ENCODE assay signal across 10 cellular contexts in genomic region chr11:122209619-122210377, GRCh38.
DNase-seq lines count a peak whose midpoint lies in the region; ATAC-seq, FAIRE-seq and TF ChIP-seq lines count a peak whose summit lies in the region.
"Had no signal": no experiment of that assay in that cellular context is flagged by ENCODE, and none has a peak within 500 bp of the region (broad histone marks: within the 10 kb centered on the region; RNA-seq: fewer than 3 reads in every experiment).

No MANE protein-coding gene starts in this region.

- H3K36me3 ChIP-seq in liver (ENCODE audit: control insufficient read depth in 4 of 4, insufficient read depth in 3 of 4, low read depth in 1 of 4, low read length in 3 of 4): no peaks in the 10 kb centered on the region
- H3K36me3 ChIP-seq in HepG2 (replicated peaks in 1 of 2; ENCODE audit: control insufficient read depth in 1 of 2, insufficient read depth in 2 of 2, low read length in 2 of 2): no peaks in the 10 kb centered on the region
- H3K36me3 ChIP-seq in CD4-positive, alpha-beta memory T cell (ENCODE audit: insufficient read depth, low read length): no peaks in the 10 kb centered on the region
- H3K36me3 ChIP-seq: BLaER1, spleen had no signal

- H4K20me1 ChIP-seq in HepG2 (ENCODE audit: insufficient read depth, low read length): no peaks in the 10 kb centered on the region
- H4K20me1 ChIP-seq: BLaER1 had no signal

- H3K27ac Mint-ChIP-seq in CD4-positive, alpha-beta memory T cell: no peak overlapping the region

- no peaks in the 10 kb centered on the region for H3K9me3 ChIP-seq in liver (ENCODE audit: control insufficient read depth in 4 of 4, low read length in 3 of 4)
- no peaks in the 10 kb centered on the region for H3K9me3 ChIP-seq in HepG2 (ENCODE audit: low read length)
- no peaks in the 10 kb centered on the region for H3K9me3 ChIP-seq in CD4-positive, alpha-beta memory T cell (ENCODE audit: control insufficient read depth in 1 of 2, low read length in 2 of 2)
- H3K9me3 ChIP-seq: BLaER1, spleen had no signal

- no peak overlapping the region for H3K4me2 ChIP-seq in HepG2 (ENCODE audit: low read depth, low read length)
- H3K4me2 ChIP-seq: BLaER1 had no signal

- 48% methylated on average over 4 of the region's 4 CpGs for WGBS in liver
- 3% methylated on average over 4 of the region's 4 CpGs for WGBS in HepG2 (ENCODE audit: low lambda C conversion rate)

- in situ Hi-C loops in HepG2 (cut with HindIII; ENCODE audit: extremely low pct_ligation_motif_present, low pct_unique_long_range_greater_than_20kb): loop anchor here (5.0 kb wide), 1 partner anchor 557 kb away; no protein-coding TSS in a partner anchor

- peak overlapping the region; percentile 13 to 30 for H3K27ac ChIP-seq in liver (ENCODE audit: low read depth in 1 of 2, low read length in 2 of 2)
- no peak overlapping the region for H3K27ac ChIP-seq in HepG2 (ENCODE audit: extremely low read length, insufficient read depth, low read length)
- no peak overlapping the region for H3K27ac ChIP-seq in CD4-positive, alpha-beta memory T cell (ENCODE audit: low read depth, low read length)
- H3K27ac ChIP-seq: BLaER1, spleen had no signal

- intact Hi-C loops in HepG2 (cut with micrococcal nuclease; ENCODE audit: unreplicated experiment): loop anchor here (10.0 kb wide), 1 partner anchor 155 kb away; no protein-coding TSS in a partner anchor
- intact Hi-C loops in CD4-positive, alpha-beta memory T cell (cut with micrococcal nuclease): no loop called here

- H3K27me3 ChIP-seq in liver (ENCODE audit: control insufficient read depth in 4 of 4, insufficient read depth in 4 of 4, low read length in 3 of 4) (no peaks in the 10 kb centered on the region), HepG2 (ENCODE audit: control insufficient read depth in 1 of 2, insufficient read depth in 2 of 2, low read length in 2 of 2) (peaks cover 1 to 8% of the 10 kb centered on the region in 2 experiments; a peak in 1 of 5 replicates)
- no peaks in the 10 kb centered on the region for H3K27me3 ChIP-seq in CD4-positive, alpha-beta memory T cell (ENCODE audit: insufficient read depth, low read length)
- H3K27me3 ChIP-seq: BLaER1 had no signal

- H3K9ac ChIP-seq in liver (ENCODE audit: low read depth in 1 of 2, low read length in 2 of 2) (no peak overlapping the region), HepG2 (ENCODE audit: insufficient read depth, low read depth, low read length) (no peak overlapping the region)
- H3K9ac ChIP-seq: BLaER1 had no signal

- no peak overlapping the region for H2AFZ ChIP-seq in HepG2 (ENCODE audit: low read length)

- peaks cover 0 to 3% (median 0%) of the 10 kb centered on the region in 8 donors for H3K9me3 Mint-ChIP-seq in CD4-positive, alpha-beta memory T cell

- TF ChIP-seq EP300 in HepG2 (IDR thresholded peaks at IDR 0.05; ENCODE audit: low read depth in 2 of 2, low read length in 2 of 2) (no peak), HepG2 (CRISPR knock-in tag; IDR thresholded peaks at IDR 0.05; ENCODE audit: borderline replicate concordance) (no peak)

- peaks cover 4 to 10% of the 10 kb centered on the region in 2 donors for H3K27me3 Mint-ChIP-seq in CD4-positive, alpha-beta memory T cell

- H3K4me1 Mint-ChIP-seq in CD4-positive, alpha-beta memory T cell: no peaks in the 10 kb centered on the region

- no peak for TF ChIP-seq RAD21 in liver (IDR thresholded peaks at IDR 0.05)
- no peak for TF ChIP-seq RAD21 in HepG2 (CRISPR knock-in tag; IDR thresholded peaks at IDR 0.05)

- no peak for FAIRE-seq in HepG2 (lab: Jason Lieb, UNC)
- peak; percentile 91 for FAIRE-seq in endometrium (lab: Jason Lieb, UNC)

- POLR2A ChIA-PET in HepG2 (lab: Yijun Ruan, JAX): no interaction called here
- POLR2A ChIA-PET in CD4-positive, alpha-beta memory T cell (lab: Charles Lee; ENCODE audit: partially characterized antibody): no interaction called here

- CTCF ChIA-PET in HepG2 (lab: Yijun Ruan, JAX; ENCODE audit: low intra/inter-chr PET ratio, low total read pairs): no interaction called here
- CTCF ChIA-PET in CD4-positive, alpha-beta memory T cell (lab: Charles Lee; ENCODE audit: partially characterized antibody): no interaction called here

- peak overlapping the region in 1 of 8 donors; percentile 7 for H3K4me3 Mint-ChIP-seq in CD4-positive, alpha-beta memory T cell

- H3K36me3 Mint-ChIP-seq in CD4-positive, alpha-beta memory T cell: no peaks in the 10 kb centered on the region

- BruUV-seq in HepG2 (replicated peaks; lab: Mats Ljungman, UMichigan): no TSS peak

- H3K4me3 ChIP-seq in liver (ENCODE audit: low read depth in 1 of 3, low read length in 3 of 3): no peak overlapping the region
- no peak overlapping the region for H3K4me3 ChIP-seq in HepG2 (replicated peaks in 1 of 3; ENCODE audit: insufficient read depth in 1 of 3, low read depth in 2 of 3, low read length in 3 of 3)
- no peak overlapping the region for H3K4me3 ChIP-seq in CD4-positive, alpha-beta memory T cell (ENCODE audit: low read length in 2 of 2)
- H3K4me3 ChIP-seq: BLaER1, spleen had no signal

- no peak for TF ChIP-seq POLR2A in HepG2 (IDR thresholded peaks at IDR 0.05; ENCODE audit: insufficient read depth in 1 of 2, low read depth in 2 of 2, low read length in 2 of 2)

- ATAC-seq in HepG2 (no peak), GM19395 (IDR thresholded peaks at IDR 0.05; ENCODE audit: unreplicated experiment) (no peak), GM21515 (IDR thresholded peaks at IDR 0.05; ENCODE audit: unreplicated experiment) (no peak)

- H3K4me1 ChIP-seq in liver (ENCODE audit: control insufficient read depth in 4 of 4, insufficient read depth in 4 of 4, low read length in 3 of 4) (peaks cover 3 to 22% (median 13%) of the 10 kb centered on the region in 4 donors), HepG2 (ENCODE audit: insufficient read depth, low read length) (peaks cover 21% of the 10 kb centered on the region)
- no peaks in the 10 kb centered on the region for H3K4me1 ChIP-seq in CD4-positive, alpha-beta memory T cell (ENCODE audit: insufficient read depth, low read length)

- DNase-seq in HepG2 (ENCODE audit: low spot score) (no peak), medulla oblongata (ENCODE audit: extremely low spot score) (peak; percentile 92), OCI-M2 (lab: John Stamatoyannopoulos, UW; ENCODE audit: unreplicated experiment) (no peak)
- no peak for DNase-seq in CD4-positive, alpha-beta memory T cell
- DNase-seq: spleen had no signal

- TF ChIP-seq CTCF in liver (IDR thresholded peaks at IDR 0.05; ENCODE audit: low read depth, low read length, missing input control) (no peak), HepG2 (CRISPR knock-in tag; IDR thresholded peaks at IDR 0.05) (no peak)

- no peaks in the 10 kb centered on the region for H3K79me2 ChIP-seq in HepG2 (ENCODE audit: insufficient read depth, low read length)

TF ChIP-seq in liver, 16 proteins besides CTCF, POLR2A, EP300 and RAD21:
- TF ChIP-seq HNF4A (conservative IDR thresholded peaks at IDR 0.05) (peak; percentile 56 to 60), RXRA (IDR thresholded peaks at IDR 0.05) (peak; percentile 36 to 57), FOXA1 (IDR thresholded peaks at IDR 0.05) (no peak), EGR1 (IDR thresholded peaks at IDR 0.05; ENCODE audit: low read depth in 2 of 2) (no peak), JUND (IDR thresholded peaks at IDR 0.05) (peak in 1 of 2 donors; percentile 15), NR2F2 (IDR thresholded peaks at IDR 0.05) (peak; percentile 35), MAX (IDR thresholded peaks at IDR 0.05) (peak; percentile 46), YY1 (IDR thresholded peaks at IDR 0.05) (peak; percentile 91)
TF ChIP-seq in liver: peak in this region for 6.

TF ChIP-seq in HepG2, 621 proteins besides CTCF, POLR2A, EP300 and RAD21 (continues in another document):
- TF ChIP-seq TP53 (CRISPR knock-in tag; conservative IDR thresholded peaks at IDR 0.05): no peak
- TF ChIP-seq, protein P1, sequence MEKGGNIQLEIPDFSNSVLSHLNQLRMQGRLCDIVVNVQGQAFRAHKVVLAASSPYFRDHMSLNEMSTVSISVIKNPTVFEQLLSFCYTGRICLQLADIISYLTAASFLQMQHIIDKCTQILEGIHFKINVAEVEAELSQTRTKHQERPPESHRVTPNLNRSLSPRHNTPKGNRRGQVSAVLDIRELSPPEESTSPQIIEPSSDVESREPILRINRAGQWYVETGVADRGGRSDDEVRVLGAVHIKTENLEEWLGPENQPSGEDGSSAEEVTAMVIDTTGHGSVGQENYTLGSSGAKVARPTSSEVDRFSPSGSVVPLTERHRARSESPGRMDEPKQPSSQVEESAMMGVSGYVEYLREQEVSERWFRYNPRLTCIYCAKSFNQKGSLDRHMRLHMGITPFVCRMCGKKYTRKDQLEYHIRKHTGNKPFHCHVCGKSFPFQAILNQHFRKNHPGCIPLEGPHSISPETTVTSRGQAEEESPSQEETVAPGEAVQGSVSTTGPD (CRISPR knock-in tag; IDR thresholded peaks at IDR 0.05): no peak
- TF ChIP-seq, protein P2, sequence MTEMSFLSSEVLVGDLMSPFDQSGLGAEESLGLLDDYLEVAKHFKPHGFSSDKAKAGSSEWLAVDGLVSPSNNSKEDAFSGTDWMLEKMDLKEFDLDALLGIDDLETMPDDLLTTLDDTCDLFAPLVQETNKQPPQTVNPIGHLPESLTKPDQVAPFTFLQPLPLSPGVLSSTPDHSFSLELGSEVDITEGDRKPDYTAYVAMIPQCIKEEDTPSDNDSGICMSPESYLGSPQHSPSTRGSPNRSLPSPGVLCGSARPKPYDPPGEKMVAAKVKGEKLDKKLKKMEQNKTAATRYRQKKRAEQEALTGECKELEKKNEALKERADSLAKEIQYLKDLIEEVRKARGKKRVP (CRISPR knock-in tag; IDR thresholded peaks at IDR 0.05): no peak
- TF ChIP-seq ATF6 (CRISPR knock-in tag; conservative IDR thresholded peaks at IDR 0.05): no peak

Comparison
In these comparisons a context has a peak if more than half of its experiments do, and no peak if none do; other contexts are left out.
1. H3K27ac ChIP-seq: peak in liver (2 of 2); none in HepG2 (single experiment) and CD4-positive, alpha-beta memory T cell (single experiment).